In the genomic region with DNA sequence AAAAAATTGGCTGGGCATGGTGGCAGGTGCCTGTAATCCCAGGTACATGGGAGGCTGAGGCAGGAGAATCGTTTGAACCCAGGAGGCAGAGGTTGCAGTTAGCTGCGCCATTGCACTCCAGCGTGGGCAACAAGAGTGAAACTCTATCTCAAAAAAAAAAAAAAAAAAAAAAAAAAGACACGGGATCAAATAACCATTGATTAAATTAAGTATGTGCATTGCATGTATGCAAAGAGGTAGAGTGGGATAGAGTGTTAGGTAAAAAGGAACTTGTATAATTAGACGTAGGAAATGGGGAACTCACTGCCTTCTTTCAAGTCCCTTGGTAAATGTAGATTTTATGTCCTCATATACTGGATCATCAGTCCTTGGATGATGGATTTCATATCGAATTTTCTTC, we compare ENCODE assay signal across 11 cellular contexts. TPM values are rescaled to one million over a fixed set of nuclear protein-coding genes. Genes with fewer than 3 reads are reported as not detected.
DNase-seq lines count a peak whose midpoint lies in the region; ATAC-seq and TF ChIP-seq lines count a peak whose summit lies in the region.
"Had no signal": no experiment of that assay in that cellular context is flagged by ENCODE, and none has a peak within 500 bp of the region (broad histone marks: within the 10 kb centered on the region; RNA-seq: fewer than 3 reads in every experiment).

No MANE protein-coding gene starts in this region.

- ATAC-seq in RWPE2 (ENCODE audit: low read depth) (no peak), gastroesophageal sphincter (no peak), thoracic aorta (ENCODE audit: insufficient number of reproducible peaks, low FRiP score, low read depth) (no peak), HG03469 (IDR thresholded peaks at IDR 0.05; ENCODE audit: unreplicated experiment) (no peak)
- ATAC-seq: HepG2 had no signal

- H3K9me3 ChIP-seq in RWPE2 (ENCODE audit: severe bottlenecking) (no peaks in the 10 kb centered on the region), gastroesophageal sphincter (no peaks in the 10 kb centered on the region), thoracic aorta (no peaks in the 10 kb centered on the region)
- H3K9me3 ChIP-seq: uterus had no signal

- H3K4me1 Mint-ChIP-seq in HFFc6 (ENCODE audit: low read depth), result peaks cover 79% of the 10 kb centered on the region

- no peak for TF ChIP-seq POLR2A in gastroesophageal sphincter (IDR thresholded peaks at IDR 0.05)

- H3K4me1 ChIP-seq in RWPE2 (ENCODE audit: insufficient read depth, poor library complexity, severe bottlenecking), result peaks cover 27% of the 10 kb centered on the region
- peaks cover 14 to 100% (median 26%) of the 10 kb centered on the region in 3 donors for H3K4me1 ChIP-seq in gastroesophageal sphincter
- peaks cover 73 to 93% of the 10 kb centered on the region in 2 donors for H3K4me1 ChIP-seq in thoracic aorta (ENCODE audit: control insufficient read depth in 1 of 2, low read depth in 2 of 2)

- H3K36me3 ChIP-seq in RWPE2 (ENCODE audit: low read depth) (peaks cover 64% of the 10 kb centered on the region), gastroesophageal sphincter (no peaks in the 10 kb centered on the region), thoracic aorta (no peaks in the 10 kb centered on the region)
- H3K36me3 ChIP-seq: uterus had no signal

- TF ChIP-seq EP300 in gastroesophageal sphincter (IDR thresholded peaks at IDR 0.05), result no peak

- H3K9me3 Mint-ChIP-seq in HFFc6, result no peaks in the 10 kb centered on the region
- H3K9me3 Mint-ChIP-seq: activated naive CD8-positive, alpha-beta T cell treated with anti-CD3 and anti-CD28 coated beads, Interleukin-2, amount 10 ng/mL, durations not matched to agents 7 days and 5 days had no signal

- TF ChIP-seq CTCF in HFFc6 (IDR thresholded peaks at IDR 0.05), result no peak
- no peak for TF ChIP-seq CTCF in RWPE2 (IDR thresholded peaks at IDR 0.05; ENCODE audit: poor library complexity, severe bottlenecking)
- TF ChIP-seq CTCF in gastroesophageal sphincter (IDR thresholded peaks at IDR 0.05), result no peak
- TF ChIP-seq CTCF in thoracic aorta (IDR thresholded peaks at IDR 0.05), result no peak

- H3K27me3 Mint-ChIP-seq in HFFc6 (ENCODE audit: insufficient read depth), result peaks cover 2% of the 10 kb centered on the region; the same call in 1 of the 2 replicates
- H3K27me3 Mint-ChIP-seq: activated naive CD8-positive, alpha-beta T cell treated with anti-CD3 and anti-CD28 coated beads, Interleukin-2, amount 10 ng/mL, durations not matched to agents 7 days and 5 days had no signal

- H3K27ac ChIP-seq in RWPE2 (ENCODE audit: poor library complexity, severe bottlenecking) (peak overlapping the region; percentile 36), gastroesophageal sphincter (peak overlapping the region in 3 of 4 donors; percentile 42 to 46 (median 43)), thoracic aorta (peak overlapping the region; percentile 63 to 68)

- H3K4me3 ChIP-seq in RWPE2 (ENCODE audit: severe bottlenecking) (no peak overlapping the region), gastroesophageal sphincter (no peak overlapping the region), thoracic aorta (peak overlapping the region; percentile 48)
- H3K4me3 ChIP-seq: uterus had no signal

- DNase-seq in HFFc6, result no peak
- DNase-seq in RWPE2 (ENCODE audit: low spot score), result no peak
- DNase-seq in thoracic aorta (ENCODE audit: low spot score), result no peak
- DNase-seq in AG08395 (ENCODE audit: low spot score), result no peak
- DNase-seq in kidney glomerular epithelial cell (lab: John Stamatoyannopoulos, UW), result no peak
- DNase-seq: activated naive CD8-positive, alpha-beta T cell treated with anti-CD3 and anti-CD28 coated beads, Interleukin-2, amount 10 ng/mL, durations not matched to agents 7 days and 5 days; right cardiac atrium; uterus had no signal

- H3K27ac Mint-ChIP-seq in HFFc6, result peak overlapping the region; percentile 81
- H3K27ac Mint-ChIP-seq: activated naive CD8-positive, alpha-beta T cell treated with anti-CD3 and anti-CD28 coated beads, Interleukin-2, amount 10 ng/mL, durations not matched to agents 7 days and 5 days had no signal

- H3K4me3 Mint-ChIP-seq in HFFc6, result peak overlapping the region; percentile 69
- H3K4me3 Mint-ChIP-seq: activated naive CD8-positive, alpha-beta T cell treated with anti-CD3 and anti-CD28 coated beads, Interleukin-2, amount 10 ng/mL, durations not matched to agents 7 days and 5 days had no signal

- 44 to 79% methylated on average over 3 to 4 of the region's 6 CpGs for WGBS in gastroesophageal sphincter (ENCODE audit: low coverage in 1 of 2), 2 donors

- H3K27me3 ChIP-seq in RWPE2 (ENCODE audit: insufficient read depth, poor library complexity, severe bottlenecking), result no peaks in the 10 kb centered on the region
- no peaks in the 10 kb centered on the region for H3K27me3 ChIP-seq in gastroesophageal sphincter
- H3K27me3 ChIP-seq in thoracic aorta (replicated peaks; ENCODE audit: insufficient read depth), result no peaks in the 10 kb centered on the region
- H3K27me3 ChIP-seq: uterus had no signal

- peaks cover 32% of the 10 kb centered on the region; the same call in 1 of the 2 replicates for H3K36me3 Mint-ChIP-seq in HFFc6 (ENCODE audit: low read depth)
- H3K36me3 Mint-ChIP-seq: activated naive CD8-positive, alpha-beta T cell treated with anti-CD3 and anti-CD28 coated beads, Interleukin-2, amount 10 ng/mL, durations not matched to agents 7 days and 5 days had no signal

RNA-seq across cellular contexts. Expression of a gene that starts 13.1 kb away (rescaled TPM):
- 100 to 1,000 TPM; 366 to 443 (median 406) TPM for total RNA-seq in HFFc6 (2021; fragmentation: NEBNext Ultra II Directional; extraction: Animal tissue kit (Norgen Biotek cat#: 25700))
- total RNA-seq in gastroesophageal sphincter, result 100 to 1,000 TPM; 433 to 615 (median 440) TPM
- 100 to 1,000 TPM; 346 to 348 TPM for total RNA-seq in thoracic aorta
